ENCODE assay signal across 8 cellular contexts in genomic region chr12:29782285-29782820, GRCh38. TPM values are rescaled to one million over a fixed set of nuclear protein-coding genes. Genes with fewer than 3 reads are reported as not detected.
A peak's percentile ranks its signal among the peaks of the same experiment; 100 is the strongest.
DNase-seq lines count a peak whose midpoint lies in the region; ATAC-seq and TF ChIP-seq lines count a peak whose summit lies in the region.

No MANE protein-coding gene starts in this region.

- H3K4me1 Mint-ChIP-seq in neural progenitor cell, result peaks cover 18% of the 10 kb centered on the region
- no peaks in the 10 kb centered on the region for H3K4me1 Mint-ChIP-seq in stimulated activated effector memory CD8-positive, alpha-beta T cell treated with anti-CD3 and anti-CD28 coated beads, Interleukin-12 subunit alpha, Interleukin-12 subunit beta, amount 100 ng/mL, for 72 hours

- H3K4me3 Mint-ChIP-seq in neural progenitor cell, result peak overlapping the region; percentile 94
- no peak overlapping the region for H3K4me3 Mint-ChIP-seq in stimulated activated effector memory CD8-positive, alpha-beta T cell treated with anti-CD3 and anti-CD28 coated beads, Interleukin-12 subunit alpha, Interleukin-12 subunit beta, amount 100 ng/mL, for 72 hours

- intact Hi-C loops in posterior cingulate gyrus (cut with DNase I), result loop anchor here (5.0 kb wide), 1 partner anchor 230 kb away; no protein-coding TSS in a partner anchor

- H4K20me1 ChIP-seq in OCI-LY3 (ENCODE audit: insufficient read depth, low read length) (no peaks in the 10 kb centered on the region), neural progenitor cell (ENCODE audit: low read depth) (peaks cover 17% of the 10 kb centered on the region)

- H3K4me3 ChIP-seq in AG09309 (ENCODE audit: control insufficient read depth, low read depth, low read length) (peak overlapping the region; percentile 45), OCI-LY3 (ENCODE audit: low read length) (peak overlapping the region; percentile 73), fibroblast of mammary gland (ENCODE audit: control insufficient read depth, low read depth, low read length) (peak overlapping the region; percentile 91), neural progenitor cell (peak overlapping the region; percentile 82)

- peak overlapping the region; percentile 91 for H3K27ac ChIP-seq in OCI-LY3 (ENCODE audit: low read length)
- H3K27ac ChIP-seq in neural progenitor cell, result no peak overlapping the region

- H3K27ac Mint-ChIP-seq in neural progenitor cell, result no peak overlapping the region
- H3K27ac Mint-ChIP-seq in stimulated activated effector memory CD8-positive, alpha-beta T cell treated with anti-CD3 and anti-CD28 coated beads, Interleukin-12 subunit alpha, Interleukin-12 subunit beta, amount 100 ng/mL, for 72 hours, result no peak overlapping the region

- TF ChIP-seq CTCF in AG09309 (IDR thresholded peaks at IDR 0.05; ENCODE audit: control insufficient read depth, insufficient read depth, low read depth, low read length, missing control alignments), result no peak
- TF ChIP-seq CTCF in OCI-LY3 (IDR thresholded peaks at IDR 0.05; ENCODE audit: low read depth, low read length), result no peak
- no peak for TF ChIP-seq CTCF in fibroblast of mammary gland (conservative IDR thresholded peaks at IDR 0.05; ENCODE audit: control insufficient read depth, insufficient read depth, low read depth, low read length)
- no peak for TF ChIP-seq CTCF in neural progenitor cell (IDR thresholded peaks at IDR 0.05)

- no peaks in the 10 kb centered on the region for H3F3A ChIP-seq in neural progenitor cell (ENCODE audit: low read depth)

- H3K9ac ChIP-seq in OCI-LY3 (ENCODE audit: low read length) (peak overlapping the region; percentile 59), neural progenitor cell (peak overlapping the region; percentile 3)

- H3K4me1 ChIP-seq in OCI-LY3 (ENCODE audit: low read length) (peaks cover 47% of the 10 kb centered on the region), neural progenitor cell (peaks cover 10% of the 10 kb centered on the region)

- H3K36me3 ChIP-seq in OCI-LY3 (replicated peaks; ENCODE audit: low read depth, low read length) (peaks cover 6% of the 10 kb centered on the region), neural progenitor cell (peaks cover 10% of the 10 kb centered on the region)

- peak; percentile 74 for ATAC-seq in HG03159 (IDR thresholded peaks at IDR 0.05; ENCODE audit: unreplicated experiment)
- no peak for ATAC-seq in stimulated activated effector memory CD8-positive, alpha-beta T cell treated with anti-CD3 and anti-CD28 coated beads, Interleukin-12 subunit alpha, Interleukin-12 subunit beta, amount 100 ng/mL, for 72 hours

- H3K4me2 ChIP-seq in OCI-LY3 (ENCODE audit: low read length), result peak overlapping the region; percentile 86
- peak overlapping the region; percentile 75 for H3K4me2 ChIP-seq in neural progenitor cell

- no peaks in the 10 kb centered on the region for H3K27me3 Mint-ChIP-seq in neural progenitor cell (ENCODE audit: insufficient read depth, low read depth)

- H2AFZ ChIP-seq in OCI-LY3 (ENCODE audit: low read depth, low read length) (peak overlapping the region; percentile 79), neural progenitor cell (replicated peaks) (peak overlapping the region; percentile 69)

- no peaks in the 10 kb centered on the region for H3K27me3 ChIP-seq in OCI-LY3 (ENCODE audit: low read depth, low read length)
- peaks cover 16% of the 10 kb centered on the region for H3K27me3 ChIP-seq in neural progenitor cell

- H3K79me2 ChIP-seq in OCI-LY3 (ENCODE audit: low read length) (no peaks in the 10 kb centered on the region), neural progenitor cell (ENCODE audit: low read depth) (peaks cover 47% of the 10 kb centered on the region)

- peaks cover 6% of the 10 kb centered on the region for H3K9me3 ChIP-seq in OCI-LY3 (ENCODE audit: insufficient read depth, low read length)
- peaks cover 6% of the 10 kb centered on the region for H3K9me3 ChIP-seq in neural progenitor cell (ENCODE audit: low read depth)

- DNase-seq in AG09309 (ENCODE audit: low read depth), result peak; percentile 37
- DNase-seq in GM19240 (ENCODE audit: insufficient read length, low spot score), result peak; percentile 13
- peak; percentile 90 for DNase-seq in fibroblast of mammary gland (ENCODE audit: low read depth)
- DNase-seq in neural progenitor cell (ENCODE audit: low spot score), result peak; percentile 48
- DNase-seq in posterior cingulate gyrus, result no peak
- no peak for DNase-seq in stimulated activated effector memory CD8-positive, alpha-beta T cell treated with anti-CD3 and anti-CD28 coated beads, Interleukin-12 subunit alpha, Interleukin-12 subunit beta, amount 100 ng/mL, for 72 hours (ENCODE audit: low spot score in 2 of 2)

- H3K9me3 Mint-ChIP-seq in neural progenitor cell, result peaks cover 20% of the 10 kb centered on the region
- H3K9me3 Mint-ChIP-seq in stimulated activated effector memory CD8-positive, alpha-beta T cell treated with anti-CD3 and anti-CD28 coated beads, Interleukin-12 subunit alpha, Interleukin-12 subunit beta, amount 100 ng/mL, for 72 hours, result peaks cover 7% of the 10 kb centered on the region

- peaks cover 13% of the 10 kb centered on the region for H3K36me3 Mint-ChIP-seq in neural progenitor cell
- no peaks in the 10 kb centered on the region for H3K36me3 Mint-ChIP-seq in stimulated activated effector memory CD8-positive, alpha-beta T cell treated with anti-CD3 and anti-CD28 coated beads, Interleukin-12 subunit alpha, Interleukin-12 subunit beta, amount 100 ng/mL, for 72 hours

RNA-seq across cellular contexts. Expression of gene TMTC1, which starts 1.4 kb away (rescaled TPM):
- total RNA-seq in neural progenitor cell (ENCODE audit: low replicate concordance), result 16.1 and 19.3 TPM in 2 replicates

Comparison
In these comparisons a context has a peak if more than half of its experiments do, and no peak if none do; other contexts are left out.
1. DNase-seq: peak in AG09309 (single experiment), GM19240 (single experiment), fibroblast of mammary gland (single experiment) and neural progenitor cell (single experiment); none in posterior cingulate gyrus (0 of 10) and stimulated activated effector memory CD8-positive, alpha-beta T cell treated with anti-CD3 and anti-CD28 coated beads, Interleukin-12 subunit alpha, Interleukin-12 subunit beta, amount 100 ng/mL, for 72 hours (0 of 2).
2. Peak in every context shown above with its lines, with median percentiles within 50 percentile points of each other: H3K4me3 ChIP-seq.